ENCODE assay signal across 8 cellular contexts in the genomic region with DNA sequence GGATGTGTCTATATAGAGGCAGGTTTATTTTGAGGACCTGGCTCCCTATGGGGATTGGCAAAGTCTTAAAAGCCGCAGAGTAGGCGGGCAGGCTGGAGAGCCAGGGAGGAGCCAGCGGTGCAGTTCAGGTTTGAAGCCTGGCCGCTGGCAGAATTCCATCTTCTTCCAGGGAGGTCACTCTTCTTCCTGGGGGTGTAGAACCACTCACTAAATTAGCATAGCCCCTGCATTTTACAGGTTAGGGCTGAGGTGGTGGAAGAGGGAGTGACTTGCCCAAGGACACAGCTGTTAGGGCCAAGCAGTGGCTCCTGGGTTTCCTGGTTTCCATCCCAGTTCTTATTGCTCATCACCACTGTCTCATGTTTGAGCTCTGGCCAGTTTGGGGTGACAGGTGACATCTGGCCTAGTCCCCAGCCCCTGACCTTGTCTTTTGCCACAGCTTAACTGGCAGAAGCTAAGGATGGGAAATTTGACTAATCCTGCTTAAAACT. TPM values are rescaled to one million over a fixed set of nuclear protein-coding genes. Genes with fewer than 3 reads are reported as not detected.
A peak's percentile ranks its signal among the peaks of the same experiment; 100 is the strongest.
DNase-seq lines count a peak whose midpoint lies in the region; ATAC-seq and TF ChIP-seq lines count a peak whose summit lies in the region.

No MANE protein-coding gene starts in this region.

- no peaks in the 10 kb centered on the region; the same call in 1 of the 2 replicates for H4K20me1 ChIP-seq in SK-N-SH (ENCODE audit: insufficient read depth)

- POLR2A ChIA-PET in SK-N-SH (lab: Yijun Ruan, JAX), result interaction anchor here (1.3 kb wide), 1 partner anchor 127 kb away, joined by 5 read pairs; a partner anchor contains a TSS

- ATAC-seq in GM19463 (IDR thresholded peaks at IDR 0.05; ENCODE audit: unreplicated experiment), result no peak
- ATAC-seq in HG02981 (IDR thresholded peaks at IDR 0.05; ENCODE audit: unreplicated experiment), result no peak

- TF ChIP-seq CTCF in CD14-positive monocyte (IDR thresholded peaks at IDR 0.05), result no peak
- TF ChIP-seq CTCF in SK-N-SH (IDR thresholded peaks at IDR 0.05), result no peak
- no peak for TF ChIP-seq CTCF in liver (IDR thresholded peaks at IDR 0.05; ENCODE audit: low read depth, low read length, missing input control)
- no peak for TF ChIP-seq CTCF in testis (IDR thresholded peaks at IDR 0.05)

- peak overlapping the region; percentile 64 to 88 for H3K4me3 ChIP-seq in SK-N-SH (ENCODE audit: low read depth in 2 of 2, low read length in 1 of 2)
- peak overlapping the region in 2 of 3 donors; percentile 56 to 96 for H3K4me3 ChIP-seq in liver (ENCODE audit: low read depth in 1 of 3, low read length in 3 of 3)
- peak overlapping the region; percentile 92 to 100 for H3K4me3 ChIP-seq in testis

- H3K27me3 ChIP-seq in SK-N-SH (ENCODE audit: insufficient read depth) (no peaks in the 10 kb centered on the region), liver (ENCODE audit: control insufficient read depth in 4 of 4, insufficient read depth in 4 of 4, low read length in 3 of 4) (no peaks in the 10 kb centered on the region), testis (no peaks in the 10 kb centered on the region)

- DNase-seq in CD14-positive monocyte (ENCODE audit: low spot score) (no peak), HT1080 (ENCODE audit: low read depth) (peak; percentile 61), SK-N-SH (peak; percentile 55), testis (peak; percentile 32)

- TF ChIP-seq POLR2A in testis (IDR thresholded peaks at IDR 0.05), result no peak

- TF ChIP-seq RAD21 in SK-N-SH (IDR thresholded peaks at IDR 0.05; ENCODE audit: low read length) (no peak), liver (IDR thresholded peaks at IDR 0.05) (peak in 1 of 2 donors; percentile 11)

- no peaks in the 10 kb centered on the region for H3F3A ChIP-seq in SK-N-SH (replicated peaks; ENCODE audit: insufficient read depth)

- H3K4me1 ChIP-seq in SK-N-SH (ENCODE audit: control insufficient read depth in 1 of 2, insufficient read depth in 2 of 2, low read depth in 1 of 2, low read length in 1 of 2), result peaks cover 0 to 12% of the 10 kb centered on the region in 2 experiments; a peak in 1 of 4 replicates
- peaks cover 9 to 18% (median 15%) of the 10 kb centered on the region in 4 donors for H3K4me1 ChIP-seq in liver (ENCODE audit: control insufficient read depth in 4 of 4, insufficient read depth in 4 of 4, low read length in 3 of 4)
- H3K4me1 ChIP-seq in testis, result peaks cover 17% of the 10 kb centered on the region

- TF ChIP-seq EP300 in SK-N-SH (IDR thresholded peaks at IDR 0.05; ENCODE audit: borderline replicate concordance in 1 of 2, low read depth in 1 of 2, low read length in 1 of 2), result no peak

- peak overlapping the region; percentile 80 to 89 for H3K4me3 Mint-ChIP-seq in CD14-positive monocyte

- H3K9me3 ChIP-seq in SK-N-SH (no peaks in the 10 kb centered on the region), liver (ENCODE audit: control insufficient read depth in 4 of 4, low read length in 3 of 4) (no peaks in the 10 kb centered on the region), testis (no peaks in the 10 kb centered on the region)

- CTCF ChIA-PET in SK-N-SH (lab: Yijun Ruan, JAX), result interaction anchor here (1.3 to 10.4 kb wide), 7 partner anchors 32 to 121 kb away, joined by 3 to 97 read pairs (median 18); a partner anchor contains a TSS

- peak overlapping the region in 2 of 7 donors; percentile 18 to 86 for H3K27ac Mint-ChIP-seq in CD14-positive monocyte

- H3K36me3 ChIP-seq in SK-N-SH (replicated peaks in 1 of 2; ENCODE audit: control insufficient read depth in 1 of 2, insufficient read depth in 2 of 2, low read length in 1 of 2), result peaks cover 0 to 10% of the 10 kb centered on the region in 2 experiments
- peaks cover 6 to 25% (median 18%) of the 10 kb centered on the region in 4 donors for H3K36me3 ChIP-seq in liver (ENCODE audit: control insufficient read depth in 4 of 4, insufficient read depth in 3 of 4, low read depth in 1 of 4, low read length in 3 of 4)
- H3K36me3 ChIP-seq in testis (ENCODE audit: low read depth, missing control alignments), result no peaks in the 10 kb centered on the region

- H3K9me2 ChIP-seq in SK-N-SH, result no peaks in the 10 kb centered on the region

- peaks cover 25 to 35% of the 10 kb centered on the region in 2 donors for H3K36me3 Mint-ChIP-seq in CD14-positive monocyte

- no peak overlapping the region for H3K27ac ChIP-seq in SK-N-SH (ENCODE audit: low read depth in 2 of 2, low read length in 1 of 2)
- H3K27ac ChIP-seq in cingulate gyrus (ENCODE audit: low read depth, low read length), result peak overlapping the region; percentile 32
- H3K27ac ChIP-seq in liver (ENCODE audit: low read depth in 1 of 2, low read length in 2 of 2), result peak overlapping the region; percentile 92 to 95
- peak overlapping the region; percentile 4 to 92 for H3K27ac ChIP-seq in testis

- H3K9me3 Mint-ChIP-seq in CD14-positive monocyte, result peaks cover 0 to 6% (median 0%) of the 10 kb centered on the region in 7 donors

- peak overlapping the region; percentile 80 for H3K4me2 ChIP-seq in SK-N-SH

- no peak overlapping the region for H2AFZ ChIP-seq in SK-N-SH (ENCODE audit: low read depth)

- H3K79me2 ChIP-seq in SK-N-SH (ENCODE audit: insufficient read depth), result no peaks in the 10 kb centered on the region

- H3K9ac ChIP-seq in SK-N-SH, result peak overlapping the region; percentile 81; the same call in 1 of the 2 replicates
- peak overlapping the region; percentile 62 to 83 for H3K9ac ChIP-seq in liver (ENCODE audit: low read depth in 1 of 2, low read length in 2 of 2)

- intact Hi-C loops in CD14-positive monocyte (cut with micrococcal nuclease) (loop anchor here in 1 of 2 donors (2.0 to 5.0 kb wide), 2 partner anchors 26 to 57 kb away; a partner anchor contains a TSS), testis (cut with DNase I; ENCODE audit: low total_unique reads) (no loop called here)

- peaks cover 0 to 2% (median 1%) of the 10 kb centered on the region in 3 donors for H3K27me3 Mint-ChIP-seq in CD14-positive monocyte (ENCODE audit: low read depth in 3 of 3)

- 32% methylated on average over 4 of the region's 4 CpGs for WGBS in SK-N-SH (ENCODE audit: low lambda C conversion rate)
- WGBS in liver, result 6% methylated on average over 4 of the region's 4 CpGs
- WGBS in testis, 2 donors, result 8 to 27% methylated on average over 4 of the region's 4 CpGs

- peaks cover 19% of the 10 kb centered on the region for H3K4me1 Mint-ChIP-seq in CD14-positive monocyte

TF ChIP-seq in SK-N-SH, 30 proteins besides CTCF, POLR2A, EP300 and RAD21 (continues in another document):
- TF ChIP-seq GABPA (IDR thresholded peaks at IDR 0.05; ENCODE audit: low read depth), result no peak
- TF ChIP-seq, protein P1, sequence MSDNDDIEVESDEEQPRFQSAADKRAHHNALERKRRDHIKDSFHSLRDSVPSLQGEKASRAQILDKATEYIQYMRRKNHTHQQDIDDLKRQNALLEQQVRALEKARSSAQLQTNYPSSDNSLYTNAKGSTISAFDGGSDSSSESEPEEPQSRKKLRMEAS (IDR thresholded peaks at IDR 0.05; ENCODE audit: low read depth), result no peak
- no peak for TF ChIP-seq GATA2 (CRISPR knock-in tag; IDR thresholded peaks at IDR 0.05)
- TF ChIP-seq FOSL2 (IDR thresholded peaks at IDR 0.05; ENCODE audit: borderline replicate concordance, low read depth), result no peak

TF ChIP-seq in liver, 16 proteins besides CTCF, POLR2A, EP300 and RAD21:
- TF ChIP-seq HNF4A (conservative IDR thresholded peaks at IDR 0.05) (peak; percentile 4 to 40), FOXA1 (IDR thresholded peaks at IDR 0.05) (no peak), RXRA (IDR thresholded peaks at IDR 0.05) (peak; percentile 21 to 73), YY1 (IDR thresholded peaks at IDR 0.05) (no peak), JUND (IDR thresholded peaks at IDR 0.05) (peak in 1 of 2 donors; percentile 95)
- TF ChIP-seq, protein P2, sequence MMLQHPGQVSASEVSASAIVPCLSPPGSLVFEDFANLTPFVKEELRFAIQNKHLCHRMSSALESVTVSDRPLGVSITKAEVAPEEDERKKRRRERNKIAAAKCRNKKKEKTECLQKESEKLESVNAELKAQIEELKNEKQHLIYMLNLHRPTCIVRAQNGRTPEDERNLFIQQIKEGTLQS (IDR thresholded peaks at IDR 0.05), result peak; percentile 59

RNA-seq across cellular contexts. Expression of a gene that starts 1.4 kb away (rescaled TPM):
- 10 to 100 TPM; 24.0 to 32.7 TPM for polyA plus RNA-seq in CD14-positive monocyte
- total RNA-seq in HT1080 (2014; rRNA removed; shearing (Covaris generic)), result 44.6 and 45.2 TPM in 2 replicates
- polyA plus RNA-seq in HT1080 (2015; cell fraction: cytosol; rRNA removed), result 41.3 and 41.7 TPM in 2 replicates
- polyA plus RNA-seq in HT1080 (2015; cell fraction: nucleus; rRNA removed), result 25.8 and 28.9 TPM in 2 replicates
- polyA plus RNA-seq in SK-N-SH (2012; rRNA removed), result 24.4 and 24.9 TPM in 2 replicates
- polyA plus RNA-seq in SK-N-SH (2012; cell fraction: cytosol; rRNA removed), result 20.5 and 24.3 TPM in 2 replicates
- 18.2 and 19.5 TPM in 2 replicates for polyA plus RNA-seq in SK-N-SH (2012; cell fraction: nucleus; rRNA removed)
- 10 to 100 TPM; 55.9 to 68.5 TPM for total RNA-seq in liver
- polyA plus RNA-seq in liver, result 100 to 1,000 TPM in 1 of 2 donors, 10 to 100 TPM in 1; 52.7 to 118 TPM
- total RNA-seq in testis, result 100 to 1,000 TPM; 157 to 168 TPM
- 340 TPM for polyA plus RNA-seq in testis (ENCODE audit: insufficient read depth, low read depth, low replicate concordance)

RNA-seq across cellular contexts. Expression of a gene that starts 26.5 kb away (rescaled TPM):
- polyA plus RNA-seq in CD14-positive monocyte (100 to 1,000 TPM; 241 to 245 TPM), SK-N-SH (2012; rRNA removed) (602 and 763 TPM in 2 replicates), liver (100 to 1,000 TPM in 1 of 2 donors, 10 to 100 TPM in 1; 70.2 to 193 TPM), testis (ENCODE audit: insufficient read depth, low read depth, low replicate concordance) (237 TPM)
- total RNA-seq in HT1080 (2014; rRNA removed; shearing (Covaris generic)), result 401 and 438 TPM in 2 replicates
- polyA plus RNA-seq in HT1080 (2015; cell fraction: cytosol; rRNA removed), result 474 and 524 TPM in 2 replicates
- 508 and 566 TPM in 2 replicates for polyA plus RNA-seq in HT1080 (2015; cell fraction: nucleus; rRNA removed)
- 495 and 668 TPM in 2 replicates for polyA plus RNA-seq in SK-N-SH (2012; cell fraction: cytosol; rRNA removed)
- 125 and 238 TPM in 2 replicates for polyA plus RNA-seq in SK-N-SH (2012; cell fraction: nucleus; rRNA removed)
- total RNA-seq in liver (100 to 1,000 TPM; 152 to 176 TPM), testis (100 to 1,000 TPM; 207 to 275 TPM)

RNA-seq across cellular contexts. Expression of a gene that starts 45.7 kb away (rescaled TPM):
- polyA plus RNA-seq in CD14-positive monocyte (100 to 1,000 TPM; 217 to 348 TPM), SK-N-SH (2012; rRNA removed) (0.11 and 0.12 TPM in 2 replicates), liver (10 to 100 TPM; 25.6 to 38.9 TPM), testis (ENCODE audit: insufficient read depth, low read depth, low replicate concordance) (2.5 TPM)
- 5.8 and 15.0 TPM in 2 replicates for total RNA-seq in HT1080 (2014; rRNA removed; shearing (Covaris generic))
- polyA plus RNA-seq in HT1080 (2015; cell fraction: cytosol; rRNA removed), result 43.8 and 44.4 TPM in 2 replicates
- polyA plus RNA-seq in HT1080 (2015; cell fraction: nucleus; rRNA removed), result 11.8 and 15.4 TPM in 2 replicates
- polyA plus RNA-seq in SK-N-SH (2012; cell fraction: cytosol; rRNA removed), result 0.14 and 0.18 TPM in 2 replicates
- 0.10 TPM in 1 of 2 replicates, not detected in the other for polyA plus RNA-seq in SK-N-SH (2012; cell fraction: nucleus; rRNA removed)
- total RNA-seq in liver (1 to 10 TPM in 1 of 2 donors, under 1 TPM in 1; 0.42 to 8.1 TPM), testis (1 to 10 TPM in 1 of 2 donors, under 1 TPM in 1; 0.81 to 2.0 TPM)

Comparison
In these comparisons a context has a peak if more than half of its experiments do, and no peak if none do; other contexts are left out.
1. H3K27ac ChIP-seq: peak in cingulate gyrus (single experiment), liver (2 of 2) and testis (2 of 2); none in SK-N-SH (0 of 2).
2. RNA of a gene that starts 45.7 kb away (polyA plus RNA-seq): 217 to 348 TPM in CD14-positive monocyte; 25.6 to 38.9 TPM in liver, 2.5 TPM in testis (single experiment) and 0.10 to 0.18 TPM in SK-N-SH; every median in the first group is over 4 times any median in the second.
3. Peak in every context shown above with its lines, with median percentiles within 50 percentile points of each other: H3K4me3 ChIP-seq.